8 cellular contexts compared by ENCODE assay signal in the genomic region with DNA sequence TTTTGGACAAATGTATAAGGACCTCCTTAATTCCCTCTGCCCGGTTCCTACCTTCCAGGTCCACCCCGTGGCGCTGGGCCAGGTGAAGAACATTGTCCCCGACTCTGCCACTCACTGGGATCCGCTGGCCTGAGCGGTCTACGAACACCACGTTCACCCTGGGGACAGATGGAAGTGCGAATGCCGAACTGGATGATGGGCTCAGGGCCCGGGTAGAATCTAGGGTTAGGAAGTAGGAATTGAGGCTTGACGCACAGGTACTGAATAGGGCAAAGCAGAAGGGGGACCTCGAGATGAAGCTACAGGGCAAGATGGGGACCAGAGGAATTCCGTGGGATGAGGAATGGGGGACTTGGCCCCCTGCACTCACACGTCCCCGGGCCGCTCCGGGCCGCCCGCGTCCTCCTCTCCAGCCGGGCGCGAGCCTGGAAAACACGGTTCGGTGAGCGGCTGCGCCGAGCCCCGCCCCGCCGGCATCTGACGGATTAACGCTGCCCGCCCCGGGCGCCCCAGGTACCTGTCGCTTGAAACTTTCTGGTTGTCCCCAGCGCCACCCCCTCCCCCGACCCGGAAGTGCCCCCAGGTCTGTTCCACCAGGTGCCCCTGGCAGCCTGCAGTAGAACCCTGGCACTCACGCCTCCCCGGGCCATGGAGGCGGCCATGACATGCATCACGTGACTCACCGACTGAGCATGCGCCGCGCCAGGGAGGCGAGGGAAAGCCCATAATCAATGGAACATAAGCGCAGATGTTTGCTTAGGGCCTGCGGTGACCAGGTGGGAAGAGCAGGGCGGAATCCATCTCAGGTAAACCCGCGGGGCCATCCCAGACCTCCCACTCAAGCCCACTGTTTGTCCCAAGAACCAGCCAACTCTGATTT. TPM values are rescaled to one million over a fixed set of nuclear protein-coding genes. Genes with fewer than 3 reads are reported as not detected.
DNase-seq lines count a peak whose midpoint lies in the region; ATAC-seq, FAIRE-seq and TF ChIP-seq lines count a peak whose summit lies in the region.

TSS of gene FDX2 (minus strand) at position 681 of the 880 bp plus-strand sequence. CDS start at position 662, 19 bp downstream.

- H3K27ac ChIP-seq in keratinocyte (ENCODE audit: control insufficient read depth, insufficient read depth, low read length): peak within 1 kb of the TSS; percentile 53

- H4K20me1 ChIP-seq in keratinocyte (ENCODE audit: control insufficient read depth, extremely low read depth, insufficient read depth, low read length): no peaks in the 10 kb centered on the region

- H3K36me3 ChIP-seq in keratinocyte (ENCODE audit: control insufficient read depth in 2 of 2, extremely low read depth in 1 of 2, insufficient read depth in 2 of 2, low read length in 2 of 2): peaks cover 14 to 16% of the 10 kb centered on the region in 2 experiments

- H3K27me3 ChIP-seq in keratinocyte (ENCODE audit: control insufficient read depth, extremely low read depth, insufficient read depth, low read length): no peaks in the 10 kb centered on the region

- FAIRE-seq in keratinocyte (lab: Jason Lieb, UNC): peak; percentile 74

- ATAC-seq in HG02981 (IDR thresholded peaks at IDR 0.05; ENCODE audit: unreplicated experiment) (peak; percentile 82), GM21737 (IDR thresholded peaks at IDR 0.05; ENCODE audit: unreplicated experiment) (no peak)

- H2AFZ ChIP-seq in keratinocyte (ENCODE audit: control insufficient read depth, low read length): peak within 1 kb of the TSS; percentile 99

- peaks cover 2% of the 10 kb centered on the region for H3K79me2 ChIP-seq in keratinocyte (ENCODE audit: control insufficient read depth, insufficient read depth, low read length)

- H3K9me3 ChIP-seq in keratinocyte (ENCODE audit: control insufficient read depth, low read depth, low read length): no peaks in the 10 kb centered on the region

- H3K4me1 ChIP-seq in keratinocyte (ENCODE audit: control insufficient read depth, extremely low read depth, insufficient read depth, low read length): peaks cover 9% of the 10 kb centered on the region

- peak within 1 kb of the TSS; percentile 53 to 93 (median 91) for H3K4me3 ChIP-seq in keratinocyte (ENCODE audit: control insufficient read depth in 2 of 3, extremely low read depth in 1 of 3, insufficient read depth in 2 of 3, low read depth in 1 of 3, low read length in 3 of 3)

- H3K9me1 ChIP-seq in keratinocyte (ENCODE audit: control insufficient read depth, extremely low read depth, insufficient read depth, low read length): no peaks in the 10 kb centered on the region

- TF ChIP-seq CTCF in keratinocyte (optimal IDR thresholded peaks at IDR 0.05 in 1 of 3, IDR thresholded peaks at IDR 0.05 in 1 of 3, conservative IDR thresholded peaks at IDR 0.05 in 1 of 3; ENCODE audit: extremely low read depth in 1 of 3, insufficient read depth in 2 of 3, low read length in 3 of 3): no peak

- DNase-seq in GM03348 (ENCODE audit: low spot score) (peak; percentile 96), NCI-H345 (lab: John Stamatoyannopoulos, UW) (peak; percentile 92), keratinocyte (ENCODE audit: low read depth, low spot score) (no peak)
- peak; percentile 83 for DNase-seq in activated CD4-positive, CD25-positive, alpha-beta regulatory T cell treated with anti-CD3 and anti-CD28 coated beads, Interleukin-2, amount 50 U/mL, for 16 hours (ENCODE audit: low read depth, low spot score)
- peak; percentile 83 for DNase-seq in central memory CD4-positive, alpha-beta T cell
- DNase-seq in stimulated activated CD4-positive, alpha-beta T cell treated with anti-CD3 and anti-CD28 coated beads, Interleukin-12 subunit alpha, Interleukin-12 subunit beta, amount 100 ng/mL, for 4 hours: peak; percentile 95

- dilution Hi-C loops in keratinocyte (cut with MboI; ENCODE audit: extremely low pct_ligation_motif_present, low sequenced_read_pairs): no loop called here

- H3K4me2 ChIP-seq in keratinocyte (ENCODE audit: control insufficient read depth, extremely low read depth, insufficient read depth, low read depth, low read length): peak within 1 kb of the TSS; percentile 77

- peak within 1 kb of the TSS; percentile 80 for H3K9ac ChIP-seq in keratinocyte (ENCODE audit: control insufficient read depth, extremely low read depth, insufficient read depth, low read length)

RNA-seq across cellular contexts. Expression of gene FDX2, which starts in this region (rescaled TPM):
- 19.2 to 28.8 TPM (median 21.8 TPM) in 3 replicates for polyA plus RNA-seq in keratinocyte
- polyA plus RNA-seq in keratinocyte (2011; ENCODE audit: low read depth): 2.1 TPM
- 15.8 and 37.7 TPM in 2 replicates for polyA plus RNA-seq in keratinocyte (2011; cell fraction: cytosol; rRNA removed)
- 13.6 and 20.1 TPM in 2 replicates for polyA plus RNA-seq in keratinocyte (2011; cell fraction: nucleus; rRNA removed)
- 19.8 and 24.8 TPM in 2 replicates for polyA plus RNA-seq in keratinocyte (2012; ENCODE audit: low replicate concordance)
- 10.7 to 20.7 TPM (median 15.4 TPM) in 3 replicates for polyA minus RNA-seq in keratinocyte
- 19.0 TPM for polyA minus RNA-seq in keratinocyte (2011; cell fraction: cytosol; rRNA and poly(A)+ RNA removed)
- polyA minus RNA-seq in keratinocyte (2011; cell fraction: nucleus; rRNA and poly(A)+ RNA removed): 4.6 and 5.2 TPM in 2 replicates
